Comparison of ENCODE assay signal across 17 cellular contexts in the genomic region with DNA sequence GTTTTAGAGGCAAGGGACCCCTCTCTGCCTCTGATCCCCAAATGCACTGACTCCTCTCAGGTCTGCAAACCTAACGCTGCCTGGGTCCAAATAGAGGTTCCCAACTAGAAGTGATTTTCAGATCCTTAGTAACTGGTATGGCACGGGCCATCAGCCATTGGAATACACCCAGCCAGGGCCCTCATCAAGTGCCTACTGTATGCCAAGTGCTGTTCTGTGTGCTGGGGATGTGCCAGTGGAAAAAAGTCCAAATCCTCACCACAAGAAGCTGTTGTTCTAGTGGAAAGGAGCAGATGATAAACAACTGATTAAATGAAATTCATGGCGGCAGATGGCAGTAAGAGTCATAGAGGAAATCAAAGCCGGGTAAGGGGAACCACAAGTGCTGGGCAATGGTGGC. TPM values are rescaled to one million over a fixed set of nuclear protein-coding genes. Genes with fewer than 3 reads are reported as not detected.
DNase-seq lines count a peak whose midpoint lies in the region; ATAC-seq, FAIRE-seq and TF ChIP-seq lines count a peak whose summit lies in the region.
"Had no signal": no experiment of that assay in that cellular context is flagged by ENCODE, and none has a peak within 500 bp of the region (broad histone marks: within the 10 kb centered on the region; RNA-seq: fewer than 3 reads in every experiment).

No MANE protein-coding gene starts in this region.

- H3K27me3 ChIP-seq in CD4-positive, CD25-positive, alpha-beta regulatory T cell (ENCODE audit: control insufficient read depth, insufficient read depth, low read length) = no peaks in the 10 kb centered on the region
- no peaks in the 10 kb centered on the region for H3K27me3 ChIP-seq in skeletal muscle satellite cell (ENCODE audit: control insufficient read depth, insufficient read depth, low read length)
- H3K27me3 ChIP-seq: stomach had no signal

- no peak overlapping the region for H3K4me3 ChIP-seq in CD4-positive, CD25-positive, alpha-beta regulatory T cell (ENCODE audit: low read depth, low read length)
- no peak overlapping the region for H3K4me3 ChIP-seq in kidney (ENCODE audit: low read length in 2 of 2)
- no peak overlapping the region for H3K4me3 ChIP-seq in skeletal muscle satellite cell (ENCODE audit: low read length)
- H3K4me3 ChIP-seq: stomach had no signal

- TF ChIP-seq CTCF in kidney (IDR thresholded peaks at IDR 0.05; ENCODE audit: borderline replicate concordance, extremely low read depth, insufficient read depth) (no peak), GM13976 (IDR thresholded peaks at IDR 0.05; ENCODE audit: borderline replicate concordance, control extremely low read depth, extremely low read depth, insufficient read depth, missing control alignments) (no peak)

- peaks cover 0 to 2% (median 0%) of the 10 kb centered on the region in 7 donors for H3K9me3 Mint-ChIP-seq in CD4-positive, CD25-positive, alpha-beta regulatory T cell

- FAIRE-seq in kidney (lab: Jason Lieb, UNC) = no peak

- no peak overlapping the region for H3K4me2 ChIP-seq in skeletal muscle satellite cell (ENCODE audit: low read length)
- H3K4me2 ChIP-seq: KMS-11 had no signal

- in situ Hi-C loops in GM13976 (cut with MboI; ENCODE audit: low sequenced_read_pairs, unreplicated experiment) = no loop called here

- peaks cover 11% of the 10 kb centered on the region for H3K4me1 ChIP-seq in CD4-positive, CD25-positive, alpha-beta regulatory T cell (ENCODE audit: control insufficient read depth, insufficient read depth, low read length, poor library complexity, severe bottlenecking)
- H3K4me1 ChIP-seq in kidney (ENCODE audit: control insufficient read depth in 1 of 2, insufficient read depth in 1 of 2, low read depth in 1 of 2, low read length in 2 of 2) = peaks cover 0 to 4% of the 10 kb centered on the region in 2 donors
- peaks cover 58% of the 10 kb centered on the region for H3K4me1 ChIP-seq in skeletal muscle satellite cell (ENCODE audit: control insufficient read depth, insufficient read depth, low read length)

- H3K36me3 Mint-ChIP-seq in CD4-positive, CD25-positive, alpha-beta regulatory T cell = peaks cover 4% of the 10 kb centered on the region

- intact Hi-C loops in kidney (cut with DNase I) = no loop called here

- no peak for ATAC-seq in CD4-positive, CD25-positive, alpha-beta regulatory T cell (ENCODE audit: low read depth in 2 of 2)
- no peak for ATAC-seq in HG02571 (IDR thresholded peaks at IDR 0.05; ENCODE audit: unreplicated experiment)
- ATAC-seq: activated naive CD4-positive, alpha-beta T cell treated with anti-CD3 and anti-CD28 coated beads, Interleukin-2, amount 50 U/mL, for 72 hours; effector memory CD8-positive, alpha-beta T cell had no signal

- no peaks in the 10 kb centered on the region for H3K36me3 ChIP-seq in CD4-positive, CD25-positive, alpha-beta regulatory T cell (ENCODE audit: control insufficient read depth, insufficient read depth, low read length)
- H3K36me3 ChIP-seq in kidney (ENCODE audit: control insufficient read depth in 1 of 2, insufficient read depth in 2 of 2, low read length in 2 of 2) (no peaks in the 10 kb centered on the region), skeletal muscle satellite cell (ENCODE audit: insufficient read depth, low read length) (no peaks in the 10 kb centered on the region)
- H3K36me3 ChIP-seq: stomach had no signal

- no peak for DNase-seq in CD4-positive, CD25-positive, alpha-beta regulatory T cell
- DNase-seq in caudate nucleus (lab: John Stamatoyannopoulos, UW) (peak in 37 of 61 donors; percentile 19 to 80 (median 49)), kidney (no peak), GM13976 (ENCODE audit: low spot score) (no peak), AG20443 (ENCODE audit: low spot score) (no peak), ureter (ENCODE audit: low spot score) (no peak)
- DNase-seq: activated CD4-positive, alpha-beta T cell treated with anti-CD3 and anti-CD28 coated beads, Interleukin-2, amount 10 ng/mL, durations not matched to agents 7 days and 5 days; activated T-cell treated with anti-CD3 and anti-CD28 coated beads for 4 hours; central memory CD4-positive, alpha-beta T cell; effector memory CD8-positive, alpha-beta T cell; mesenchymal stem cell; stomach had no signal

- no peak overlapping the region for H3K27ac ChIP-seq in CD4-positive, CD25-positive, alpha-beta regulatory T cell (ENCODE audit: insufficient read depth, low read length, poor library complexity, severe bottlenecking)
- peak overlapping the region; percentile 18 for H3K27ac ChIP-seq in caudate nucleus (ENCODE audit: low read depth, low read length)
- H3K27ac ChIP-seq in kidney (ENCODE audit: low read depth in 2 of 2, low read length in 2 of 2) = peak overlapping the region; percentile 15 to 71
- H3K27ac ChIP-seq: KMS-11 had no signal

- no peak overlapping the region for H3K9ac ChIP-seq in kidney (ENCODE audit: low read length in 2 of 2)
- peak overlapping the region; percentile 43 for H3K9ac ChIP-seq in skeletal muscle satellite cell (ENCODE audit: low read depth, low read length)
- H3K9ac ChIP-seq: KMS-11 had no signal

- no peak overlapping the region for H3K4me3 Mint-ChIP-seq in CD4-positive, CD25-positive, alpha-beta regulatory T cell
- H3K4me3 Mint-ChIP-seq: activated CD4-positive, alpha-beta T cell treated with anti-CD3 and anti-CD28 coated beads, Interleukin-2, amount 10 ng/mL, durations not matched to agents 7 days and 5 days; B cell; effector memory CD8-positive, alpha-beta T cell had no signal

- H3K9me3 ChIP-seq in CD4-positive, CD25-positive, alpha-beta regulatory T cell (ENCODE audit: control insufficient read depth in 2 of 2, low read length in 2 of 2) = peaks cover 0 to 4% of the 10 kb centered on the region in 2 experiments
- H3K9me3 ChIP-seq in kidney (ENCODE audit: control insufficient read depth in 1 of 2, low read length in 2 of 2) (no peaks in the 10 kb centered on the region), skeletal muscle satellite cell (replicated peaks; ENCODE audit: low read length) (peaks cover 2% of the 10 kb centered on the region)

- H3K4me1 Mint-ChIP-seq in CD4-positive, CD25-positive, alpha-beta regulatory T cell = peaks cover 6 to 32% (median 15%) of the 10 kb centered on the region in 4 donors
- H3K4me1 Mint-ChIP-seq: B cell had no signal

- H3K27ac Mint-ChIP-seq in CD4-positive, CD25-positive, alpha-beta regulatory T cell = peak overlapping the region in 2 of 3 donors; percentile 24 to 85
- H3K27ac Mint-ChIP-seq: activated CD4-positive, alpha-beta T cell treated with anti-CD3 and anti-CD28 coated beads, Interleukin-2, amount 10 ng/mL, durations not matched to agents 7 days and 5 days; activated naive CD4-positive, alpha-beta T cell treated with anti-CD3 and anti-CD28 coated beads, Interleukin-2, amount 50 U/mL, for 72 hours; B cell; effector memory CD8-positive, alpha-beta T cell had no signal

- H3K27me3 Mint-ChIP-seq in CD4-positive, CD25-positive, alpha-beta regulatory T cell = no peaks in the 10 kb centered on the region
- H3K27me3 Mint-ChIP-seq: activated CD4-positive, alpha-beta T cell treated with anti-CD3 and anti-CD28 coated beads, Interleukin-2, amount 10 ng/mL, durations not matched to agents 7 days and 5 days had no signal

RNA-seq across cellular contexts. Expression of gene MED9, which starts 57.2 kb away (rescaled TPM):
- 21.6 TPM for total RNA-seq in CD4-positive, CD25-positive, alpha-beta regulatory T cell
- 10 to 100 TPM; 13.7 to 16.6 (median 15.9) TPM for polyA plus RNA-seq in CD4-positive, CD25-positive, alpha-beta regulatory T cell
- total RNA-seq in kidney (20.8 TPM), ureter (19.1 TPM)
- 24.5 TPM for polyA plus RNA-seq in kidney (ENCODE audit: insufficient read depth, low read depth, low replicate concordance)
- total RNA-seq in skeletal muscle satellite cell (2012; rRNA removed) = 8.1 and 8.4 TPM in 2 replicates

Comparison
In these comparisons a context has a peak if more than half of its experiments do, and no peak if none do; other contexts are left out.
1. DNase-seq: peak in caudate nucleus (37 of 61); none in CD4-positive, CD25-positive, alpha-beta regulatory T cell (0 of 3), kidney (single experiment), GM13976 (single experiment), AG20443 (single experiment) and ureter (single experiment).